8 cellular contexts compared by ENCODE assay signal in the genomic region with DNA sequence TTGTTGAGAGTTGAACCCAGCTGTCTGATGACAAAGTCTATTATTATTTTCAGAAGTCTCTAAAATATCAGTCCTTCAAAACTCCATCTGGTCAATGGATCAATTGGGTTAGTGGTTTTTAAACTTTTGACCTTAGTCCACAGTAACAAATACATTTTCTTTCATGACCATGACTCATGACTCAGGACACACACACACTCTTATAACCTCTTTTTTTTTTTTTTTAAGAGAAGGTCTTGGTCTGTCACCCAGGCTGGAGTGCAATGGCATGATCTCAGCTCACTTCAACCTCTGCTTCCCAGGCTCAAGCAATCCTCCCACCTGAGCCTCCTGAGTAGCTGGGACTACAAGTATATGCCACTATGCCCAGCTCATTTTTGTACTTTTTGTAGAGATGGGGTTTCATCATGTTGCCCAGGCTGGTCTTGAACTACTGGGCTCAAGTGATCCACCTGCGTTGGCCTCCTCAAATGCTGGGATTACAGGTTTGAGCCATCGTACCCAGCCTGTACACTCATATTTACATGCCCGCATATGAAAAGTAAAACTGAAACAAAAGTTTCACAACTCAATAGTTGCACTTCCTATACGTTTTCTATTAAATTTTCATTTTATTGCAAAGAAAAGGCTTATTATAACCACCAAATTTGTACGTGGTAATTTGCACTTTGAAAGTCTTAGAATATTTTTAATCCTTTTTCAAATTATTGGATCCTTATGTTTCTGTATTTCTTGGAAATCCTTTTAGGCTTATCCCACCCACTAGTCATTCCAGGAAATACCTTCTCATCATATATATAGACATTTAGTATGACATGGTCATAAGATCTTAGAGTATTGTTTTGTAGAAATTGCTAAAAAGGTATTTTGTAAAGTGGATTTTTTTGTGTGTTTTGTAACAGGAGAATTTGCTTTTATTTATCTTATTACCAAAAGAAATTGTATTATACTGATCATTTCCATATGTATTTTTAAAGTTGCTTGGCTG.
A peak's percentile ranks its signal among the peaks of the same experiment; 100 is the strongest.
DNase-seq lines count a peak whose midpoint lies in the region; ATAC-seq and TF ChIP-seq lines count a peak whose summit lies in the region.

No MANE protein-coding gene starts in this region.

- no peak for TF ChIP-seq CTCF in hepatocyte (IDR thresholded peaks at IDR 0.05; ENCODE audit: poor library complexity)

- no peaks in the 10 kb centered on the region for H3K36me3 ChIP-seq in CD8-positive, alpha-beta memory T cell (ENCODE audit: insufficient read depth, low read length)
- no peaks in the 10 kb centered on the region for H3K36me3 ChIP-seq in hepatocyte (replicated peaks; ENCODE audit: insufficient read depth, low read depth)

- peaks cover 12% of the 10 kb centered on the region for H3K4me1 ChIP-seq in CD8-positive, alpha-beta memory T cell (ENCODE audit: insufficient read depth, low read length)
- no peaks in the 10 kb centered on the region for H3K4me1 ChIP-seq in hepatocyte (ENCODE audit: insufficient read depth)

- no peak for DNase-seq in CD8-positive, alpha-beta memory T cell
- DNase-seq in NCI-H128 (lab: John Stamatoyannopoulos, UW; ENCODE audit: unreplicated experiment) (no peak), Right ventricle myocardium inferior (ENCODE audit: missing footprints) (no peak), hepatocyte (ENCODE audit: low spot score) (no peak)
- DNase-seq in activated effector memory CD4-positive, alpha-beta T cell treated with anti-CD3 and anti-CD28 coated beads, Interleukin-2, amount 50 U/mL, for 16 hours: no peak

- H3K4me3 ChIP-seq in CD8-positive, alpha-beta memory T cell (ENCODE audit: low read length): peak overlapping the region; percentile 32
- H3K4me3 ChIP-seq in hepatocyte: no peak overlapping the region

- peak overlapping the region; percentile 35 to 92 (median 88) for H3K4me3 Mint-ChIP-seq in CD8-positive, alpha-beta memory T cell
- peak overlapping the region; percentile 74 for H3K4me3 Mint-ChIP-seq in activated T-helper 17 cell treated with anti-CD3 and anti-CD28 coated beads, Interleukin-2, amount 50 U/mL, for 72 hours

- H3K27me3 ChIP-seq in CD8-positive, alpha-beta memory T cell (ENCODE audit: insufficient read depth, low read length, poor library complexity, severe bottlenecking): no peaks in the 10 kb centered on the region
- no peaks in the 10 kb centered on the region for H3K27me3 ChIP-seq in hepatocyte

- WGBS in hepatocyte (ENCODE audit: low lambda C conversion rate, missing lambda C conversion rate): 78% methylated on average over 5 of the region's 5 CpGs

- no peak overlapping the region for H3K4me2 ChIP-seq in hepatocyte

- H3K79me2 ChIP-seq in hepatocyte: no peaks in the 10 kb centered on the region

- ATAC-seq in GM19438 (IDR thresholded peaks at IDR 0.05; ENCODE audit: low read depth, unreplicated experiment): peak; percentile 95
- ATAC-seq in HG03196 (IDR thresholded peaks at IDR 0.05; ENCODE audit: unreplicated experiment): peak; percentile 94
- ATAC-seq in activated T-helper 17 cell treated with anti-CD3 and anti-CD28 coated beads, Interleukin-2, amount 50 U/mL, for 72 hours (replicated peaks): peak; percentile 96
- no peak for ATAC-seq in Right ventricle myocardium inferior

- no peaks in the 10 kb centered on the region for H4K20me1 ChIP-seq in hepatocyte (ENCODE audit: insufficient read depth, poor library complexity, severe bottlenecking)

- H3K27me3 Mint-ChIP-seq in CD8-positive, alpha-beta memory T cell: peaks cover 0 to 3% of the 10 kb centered on the region in 2 donors
- no peaks in the 10 kb centered on the region for H3K27me3 Mint-ChIP-seq in activated T-helper 17 cell treated with anti-CD3 and anti-CD28 coated beads, Interleukin-2, amount 50 U/mL, for 72 hours

- intact Hi-C loops in Right ventricle myocardium inferior (cut with DNase I): no loop called here

- H3K4me1 Mint-ChIP-seq in CD8-positive, alpha-beta memory T cell: peaks cover 18 to 21% (median 20%) of the 10 kb centered on the region in 3 donors
- peaks cover 12% of the 10 kb centered on the region for H3K4me1 Mint-ChIP-seq in activated T-helper 17 cell treated with anti-CD3 and anti-CD28 coated beads, Interleukin-2, amount 50 U/mL, for 72 hours

- CTCF ChIA-PET in CD8-positive, alpha-beta memory T cell (lab: Charles Lee): no interaction called here

- POLR2A ChIA-PET in CD8-positive, alpha-beta memory T cell (lab: Charles Lee): no interaction called here

- H3K27ac Mint-ChIP-seq in CD8-positive, alpha-beta memory T cell: peak overlapping the region in 7 of 8 donors; percentile 54 to 95 (median 90)
- H3K27ac Mint-ChIP-seq in activated T-helper 17 cell treated with anti-CD3 and anti-CD28 coated beads, Interleukin-2, amount 50 U/mL, for 72 hours: peak overlapping the region; percentile 79

- peaks cover 0 to 15% (median 0%) of the 10 kb centered on the region in 3 donors for H3K36me3 Mint-ChIP-seq in CD8-positive, alpha-beta memory T cell
- no peaks in the 10 kb centered on the region for H3K36me3 Mint-ChIP-seq in activated T-helper 17 cell treated with anti-CD3 and anti-CD28 coated beads, Interleukin-2, amount 50 U/mL, for 72 hours (ENCODE audit: low read depth)

- no peak overlapping the region for H2AFZ ChIP-seq in hepatocyte

- H3K9me3 ChIP-seq in CD8-positive, alpha-beta memory T cell (ENCODE audit: low read length): no peaks in the 10 kb centered on the region
- no peaks in the 10 kb centered on the region for H3K9me3 ChIP-seq in hepatocyte (ENCODE audit: low read depth)

- no peaks in the 10 kb centered on the region for H3K9me2 ChIP-seq in hepatocyte (replicated peaks; ENCODE audit: insufficient read depth)

- H3K27ac ChIP-seq in CD8-positive, alpha-beta memory T cell (ENCODE audit: low read depth, low read length): no peak overlapping the region
- H3K27ac ChIP-seq in hepatocyte: no peak overlapping the region

- H3K9me3 Mint-ChIP-seq in CD8-positive, alpha-beta memory T cell: no peaks in the 10 kb centered on the region
- H3K9me3 Mint-ChIP-seq in activated T-helper 17 cell treated with anti-CD3 and anti-CD28 coated beads, Interleukin-2, amount 50 U/mL, for 72 hours: no peaks in the 10 kb centered on the region
